Comparison of ENCODE assay signal across 15 cellular contexts in genomic region chr11:62242021-62242420, GRCh38. TPM values are rescaled to one million over a fixed set of nuclear protein-coding genes. Genes with fewer than 3 reads are reported as not detected.
DNase-seq lines count a peak whose midpoint lies in the region; ATAC-seq, FAIRE-seq and TF ChIP-seq lines count a peak whose summit lies in the region.
"Had no signal": no experiment of that assay in that cellular context is flagged by ENCODE, and none has a peak within 500 bp of the region (broad histone marks: within the 10 kb centered on the region; RNA-seq: fewer than 3 reads in every experiment).

A gene with protein sequence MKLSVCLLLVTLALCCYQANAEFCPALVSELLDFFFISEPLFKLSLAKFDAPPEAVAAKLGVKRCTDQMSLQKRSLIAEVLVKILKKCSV (plus strand): TSS chr11:62242239. CDS start chr11:62242308, 69 bp downstream.

- H3K27me3 Mint-ChIP-seq in activated CD4-positive, alpha-beta memory T cell treated with anti-CD3 and anti-CD28 coated beads for 36 hours = peaks cover 32% of the 10 kb centered on the region

- 16 to 22% methylated on average over 3 of the region's 3 CpGs for WGBS in pancreas, 2 donors
- WGBS in smooth muscle cell (ENCODE audit: low lambda C conversion rate) = 64% methylated on average over 3 of the region's 3 CpGs

- no peaks in the 10 kb centered on the region for H3K36me3 ChIP-seq in pancreas
- no peaks in the 10 kb centered on the region for H3K36me3 ChIP-seq in smooth muscle cell (ENCODE audit: low read depth)
- H3K36me3 ChIP-seq: ovary, vagina had no signal

- DNase-seq in H4 (ENCODE audit: low spot score) (peak; percentile 84), NCI-H2107 treated with DMSO at 0.1 percent for 48 hours (lab: John Stamatoyannopoulos, UW; ENCODE audit: unreplicated experiment) (peak; percentile 93), cerebellum (ENCODE audit: low spot score) (peak; percentile 66), pancreas (peak; percentile 26 to 85 (median 64)), smooth muscle cell (lab: John Stamatoyannopoulos, UW; ENCODE audit: unreplicated experiment) (no peak), left colon (no peak)
- DNase-seq in activated effector memory CD4-positive, alpha-beta T cell treated with anti-CD3 and anti-CD28 coated beads, Interleukin-2, amount 50 U/mL, for 16 hours = no peak
- no peak for DNase-seq in activated CD4-positive, alpha-beta memory T cell treated with anti-CD3 and anti-CD28 coated beads for 36 hours
- DNase-seq: activated CD4-positive, alpha-beta T cell treated with anti-CD3 and anti-CD28 coated beads, Interleukin-2, amount 10 ng/mL, durations not matched to agents 7 days and 5 days; EL; ovary had no signal

- CTCF ChIA-PET in activated CD4-positive, alpha-beta memory T cell treated with anti-CD3 and anti-CD28 coated beads for 36 hours (lab: Charles Lee) = interaction anchor here (1.1 to 2.4 kb wide), 2 partner anchors 69 kb away, joined by 4 to 13 read pairs; no protein-coding TSS in a partner anchor

- H3K36me3 Mint-ChIP-seq in activated CD4-positive, alpha-beta memory T cell treated with anti-CD3 and anti-CD28 coated beads for 36 hours = no peaks in the 10 kb centered on the region
- H3K36me3 Mint-ChIP-seq: activated naive CD4-positive, alpha-beta T cell treated with anti-CD3 and anti-CD28 coated beads, Interleukin-2, amount 50 U/mL, for 72 hours had no signal

- H2AFZ ChIP-seq in smooth muscle cell (ENCODE audit: low read depth) = no peak within 1 kb of the TSS

- no peak within 1 kb of the TSS for H3K9ac ChIP-seq in smooth muscle cell (ENCODE audit: low read depth)

- no peak within 1 kb of the TSS for H3K27ac Mint-ChIP-seq in activated CD4-positive, alpha-beta memory T cell treated with anti-CD3 and anti-CD28 coated beads for 36 hours
- H3K27ac Mint-ChIP-seq: activated CD4-positive, alpha-beta T cell treated with anti-CD3 and anti-CD28 coated beads, Interleukin-2, amount 10 ng/mL, durations not matched to agents 7 days and 5 days; activated naive CD4-positive, alpha-beta T cell treated with anti-CD3 and anti-CD28 coated beads, Interleukin-2, amount 50 U/mL, for 72 hours had no signal

- H3K4me3 ChIP-seq in pancreas (no peak within 1 kb of the TSS), smooth muscle cell (no peak within 1 kb of the TSS)
- H3K4me3 ChIP-seq: K562, ovary, vagina had no signal

- no peak for FAIRE-seq in pancreas (lab: Jason Lieb, UNC)
- FAIRE-seq: islet of Langerhans, K562 had no signal

- H3K9me3 ChIP-seq in pancreas (no peaks in the 10 kb centered on the region), smooth muscle cell (replicated peaks; ENCODE audit: low read depth) (no peaks in the 10 kb centered on the region)
- H3K9me3 ChIP-seq: ovary, vagina had no signal

- ATAC-seq in pancreas = peak; percentile 84 to 98 (median 86)
- ATAC-seq in left colon = no peak
- ATAC-seq: activated naive CD4-positive, alpha-beta T cell treated with anti-CD3 and anti-CD28 coated beads, Interleukin-2, amount 50 U/mL, for 72 hours; K562 had no signal

- H3K4me3 Mint-ChIP-seq in activated CD4-positive, alpha-beta memory T cell treated with anti-CD3 and anti-CD28 coated beads for 36 hours = no peak within 1 kb of the TSS
- H3K4me3 Mint-ChIP-seq: activated CD4-positive, alpha-beta T cell treated with anti-CD3 and anti-CD28 coated beads, Interleukin-2, amount 10 ng/mL, durations not matched to agents 7 days and 5 days had no signal

- H3K27ac ChIP-seq in pancreas (no peak within 1 kb of the TSS), smooth muscle cell (ENCODE audit: low read depth) (no peak within 1 kb of the TSS)
- H3K27ac ChIP-seq: ovary, vagina had no signal

- H3K4me1 ChIP-seq in pancreas (no peaks in the 10 kb centered on the region), smooth muscle cell (ENCODE audit: low read depth) (no peaks in the 10 kb centered on the region)
- H3K4me1 ChIP-seq: vagina had no signal

- no peaks in the 10 kb centered on the region for H3F3A ChIP-seq in smooth muscle cell (ENCODE audit: low read depth)

- intact Hi-C loops in pancreas (cut with DNase I) (no loop called here), left colon (cut with DNase I, micrococcal nuclease) (no loop called here)
- intact Hi-C loops in activated CD4-positive, alpha-beta memory T cell treated with anti-CD3 and anti-CD28 coated beads for 36 hours (cut with micrococcal nuclease) = no loop called here

- H3K4me2 ChIP-seq in smooth muscle cell = no peak within 1 kb of the TSS

- no peaks in the 10 kb centered on the region for H3K9me3 Mint-ChIP-seq in activated CD4-positive, alpha-beta memory T cell treated with anti-CD3 and anti-CD28 coated beads for 36 hours
- H3K9me3 Mint-ChIP-seq: activated CD4-positive, alpha-beta T cell treated with anti-CD3 and anti-CD28 coated beads, Interleukin-2, amount 10 ng/mL, durations not matched to agents 7 days and 5 days; activated naive CD4-positive, alpha-beta T cell treated with anti-CD3 and anti-CD28 coated beads, Interleukin-2, amount 50 U/mL, for 72 hours had no signal

- H3K79me2 ChIP-seq in smooth muscle cell (ENCODE audit: low read depth) = no peaks in the 10 kb centered on the region

- TF ChIP-seq CTCF in pancreas (IDR thresholded peaks at IDR 0.05) (no peak), smooth muscle cell (IDR thresholded peaks at IDR 0.05; ENCODE audit: borderline replicate concordance, insufficient read depth, poor library complexity, severe bottlenecking) (no peak)

- H4K20me1 ChIP-seq in smooth muscle cell (ENCODE audit: low read depth) = no peaks in the 10 kb centered on the region

- POLR2A ChIA-PET in activated CD4-positive, alpha-beta memory T cell treated with anti-CD3 and anti-CD28 coated beads for 36 hours (lab: Charles Lee) = no interaction called here

- H3K27me3 ChIP-seq in pancreas (no peaks in the 10 kb centered on the region), smooth muscle cell (ENCODE audit: low read depth) (peaks cover under 1% of the 10 kb centered on the region)
- H3K27me3 ChIP-seq: ovary, vagina had no signal

- no peaks in the 10 kb centered on the region for H3K4me1 Mint-ChIP-seq in activated CD4-positive, alpha-beta memory T cell treated with anti-CD3 and anti-CD28 coated beads for 36 hours (ENCODE audit: low read depth)
- H3K4me1 Mint-ChIP-seq: activated CD4-positive, alpha-beta T cell treated with anti-CD3 and anti-CD28 coated beads, Interleukin-2, amount 10 ng/mL, durations not matched to agents 7 days and 5 days had no signal

RNA-seq across cellular contexts. Expression of the gene that starts here (rescaled TPM):
- total RNA-seq in H4 (2014; rRNA removed; shearing (Covaris generic)) = not detected in 2 replicates
- total RNA-seq in cerebellum (not detected), pancreas (1 to 10 TPM in 1 of 6 donors, under 1 TPM in 4, not detected in 1; 0.47 to 1.1 (median 0.65) TPM), smooth muscle cell (not detected in 2 replicates), left colon (not detected)
- polyA plus RNA-seq in pancreas (1 to 10 TPM in 1 of 2 donors, not detected in 1; 3.9 TPM), smooth muscle cell (not detected in 2 replicates)
- total RNA-seq in activated CD4-positive, alpha-beta memory T cell treated with anti-CD3 and anti-CD28 coated beads for 36 hours = not detected
- total RNA-seq: activated CD4-positive, alpha-beta T cell treated with anti-CD3 and anti-CD28 coated beads, Interleukin-2, amount 10 ng/mL, durations not matched to agents 7 days and 5 days; activated naive CD4-positive, alpha-beta T cell treated with anti-CD3 and anti-CD28 coated beads, Interleukin-2, amount 50 U/mL, for 72 hours; K562; vagina had no signal
- polyA plus RNA-seq: K562 had no signal

Comparison
In these comparisons a context has a peak if more than half of its experiments do, and no peak if none do; other contexts are left out.
1. Peak in DNase-seq in H4; RNA of the gene not detected or under 1 TPM.
2. Peak in DNase-seq in cerebellum; RNA of the gene not detected or under 1 TPM.
3. DNase-seq: peak in NCI-H2107 treated with DMSO at 0.1 percent for 48 hours (single experiment) and pancreas (6 of 6); none in smooth muscle cell (single experiment), activated effector memory CD4-positive, alpha-beta T cell treated with anti-CD3 and anti-CD28 coated beads, Interleukin-2, amount 50 U/mL, for 16 hours (single experiment), left colon (0 of 2) and activated CD4-positive, alpha-beta memory T cell treated with anti-CD3 and anti-CD28 coated beads for 36 hours (single experiment).